ENCODE assay signal across 9 cellular contexts in the genomic region with DNA sequence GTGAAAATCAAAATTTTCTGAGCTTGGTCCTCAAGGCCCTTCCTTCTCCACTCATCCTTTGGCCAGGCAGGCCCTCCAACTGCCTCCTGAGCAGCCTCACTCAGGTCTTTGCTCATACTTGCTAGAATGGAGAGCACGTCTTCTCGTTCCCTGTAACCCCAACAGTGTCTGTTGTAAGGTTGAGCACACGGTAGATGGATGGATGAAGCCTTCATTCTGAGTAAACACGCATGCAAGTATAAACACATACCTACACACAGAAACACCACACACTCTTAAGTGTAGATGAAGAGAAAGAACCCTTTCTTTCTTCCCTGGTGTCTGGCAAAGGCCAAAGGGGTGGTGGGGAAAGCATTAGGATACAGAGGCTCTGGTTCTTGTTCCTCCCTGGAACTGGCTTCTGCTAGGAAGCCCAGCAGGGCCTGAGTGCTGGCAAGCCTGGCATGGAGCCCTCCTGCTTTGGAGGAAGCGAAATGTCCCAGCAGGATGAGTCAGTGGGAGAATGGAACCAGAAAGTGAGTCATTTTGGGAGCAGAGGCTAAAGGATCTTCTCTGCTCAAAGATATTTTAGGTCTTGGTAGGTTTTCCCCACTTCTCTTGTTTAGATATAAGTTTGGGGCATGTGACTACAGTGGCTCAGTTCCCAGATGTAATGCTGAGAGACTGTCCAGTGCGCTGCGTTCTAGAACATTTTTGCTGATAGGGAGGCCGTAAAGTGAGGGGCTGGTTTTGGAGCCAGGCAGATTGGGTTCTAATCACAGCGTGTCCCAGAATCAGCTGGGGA.
DNase-seq lines count a peak whose midpoint lies in the region; TF ChIP-seq lines count a peak whose summit lies in the region.
"Had no signal": no experiment of that assay in that cellular context is flagged by ENCODE, and none has a peak within 500 bp of the region (broad histone marks: within the 10 kb centered on the region; RNA-seq: fewer than 3 reads in every experiment).

No MANE protein-coding gene starts in this region.

- no peaks in the 10 kb centered on the region for H4K20me1 ChIP-seq in MM.1S (ENCODE audit: insufficient read depth, low read length)

- H3K4me1 ChIP-seq in skeletal muscle tissue (ENCODE audit: control insufficient read depth in 3 of 3, insufficient read depth in 3 of 3, low read length in 3 of 3) (peaks cover 6 to 12% (median 6%) of the 10 kb centered on the region in 3 donors), MM.1S (ENCODE audit: low read length) (no peaks in the 10 kb centered on the region)

- H3K79me2 ChIP-seq in MM.1S (ENCODE audit: low read length), result no peaks in the 10 kb centered on the region

- H3K9me3 ChIP-seq in skeletal muscle tissue (ENCODE audit: control insufficient read depth in 3 of 3, low read length in 3 of 3), result no peaks in the 10 kb centered on the region
- H3K9me3 ChIP-seq in MM.1S (replicated peaks; ENCODE audit: insufficient read depth, low read length), result no peaks in the 10 kb centered on the region

- no peak for TF ChIP-seq CTCF in MM.1S (IDR thresholded peaks at IDR 0.05; ENCODE audit: low read length)

- H3K27me3 ChIP-seq in skeletal muscle tissue (ENCODE audit: control insufficient read depth in 3 of 3, insufficient read depth in 3 of 3, low read length in 3 of 3), result peaks cover 0 to 28% (median 8%) of the 10 kb centered on the region in 3 donors
- no peaks in the 10 kb centered on the region for H3K27me3 ChIP-seq in MM.1S (replicated peaks; ENCODE audit: insufficient read depth, low read length)

- H3K4me1 Mint-ChIP-seq in activated naive CD4-positive, alpha-beta T cell treated with anti-CD3 and anti-CD28 coated beads, Interleukin-2, amount 10 ng/mL, durations not matched to agents 7 days and 5 days, result no peaks in the 10 kb centered on the region

- H3K36me3 Mint-ChIP-seq in activated naive CD4-positive, alpha-beta T cell treated with anti-CD3 and anti-CD28 coated beads, Interleukin-2, amount 10 ng/mL, durations not matched to agents 7 days and 5 days, result no peaks in the 10 kb centered on the region

- DNase-seq in GM04503 (ENCODE audit: low read depth) (peak; percentile 86), astrocyte of the hippocampus (ENCODE audit: low read depth, low spot score) (peak; percentile 87), hepatic stellate cell (ENCODE audit: low spot score) (peak; percentile 94), MM.1S (no peak), SHP77 (lab: John Stamatoyannopoulos, UW) (no peak)
- no peak for DNase-seq in activated naive CD4-positive, alpha-beta T cell treated with anti-CD3 and anti-CD28 coated beads, Interleukin-2, amount 10 ng/mL, durations not matched to agents 7 days and 5 days
- DNase-seq in activated CD4-positive, CD25-positive, alpha-beta regulatory T cell treated with anti-CD3 and anti-CD28 coated beads, Interleukin-2, amount 50 U/mL, for 72 hours, result no peak

- CTCF ChIA-PET in activated naive CD4-positive, alpha-beta T cell treated with anti-CD3 and anti-CD28 coated beads, Interleukin-2, amount 10 ng/mL, durations not matched to agents 7 days and 5 days (lab: Charles Lee), result no interaction called here

- H3K27ac ChIP-seq in skeletal muscle tissue (ENCODE audit: low read depth, low read length) (peak overlapping the region; percentile 1), MM.1S (ENCODE audit: low read length) (no peak overlapping the region)

- no peaks in the 10 kb centered on the region for H3K36me3 ChIP-seq in skeletal muscle tissue (ENCODE audit: control insufficient read depth in 3 of 3, insufficient read depth in 3 of 3, low read length in 3 of 3)
- H3K36me3 ChIP-seq in MM.1S (replicated peaks; ENCODE audit: insufficient read depth, low read length), result no peaks in the 10 kb centered on the region

- H3K27me3 Mint-ChIP-seq in activated naive CD4-positive, alpha-beta T cell treated with anti-CD3 and anti-CD28 coated beads, Interleukin-2, amount 10 ng/mL, durations not matched to agents 7 days and 5 days, result peaks cover 38% of the 10 kb centered on the region

- H3K4me2 ChIP-seq in MM.1S (ENCODE audit: low read depth, low read length), result no peak overlapping the region

- no peaks in the 10 kb centered on the region for H3F3A ChIP-seq in MM.1S (ENCODE audit: insufficient read depth, low read length)

- H3K4me3 Mint-ChIP-seq in activated naive CD4-positive, alpha-beta T cell treated with anti-CD3 and anti-CD28 coated beads, Interleukin-2, amount 10 ng/mL, durations not matched to agents 7 days and 5 days, result no peak overlapping the region
- H3K4me3 Mint-ChIP-seq: stimulated activated naive CD8-positive, alpha-beta T cell treated with anti-CD3 and anti-CD28 coated beads, Interleukin-15, Interleukin-2, amounts not matched to agents 100 ng/mL and 50 ng/mL, for 24 hours had no signal

- no peaks in the 10 kb centered on the region for H3K9me2 ChIP-seq in MM.1S (replicated peaks; ENCODE audit: insufficient read depth, low read length)

- no peak overlapping the region for H2AFZ ChIP-seq in MM.1S (ENCODE audit: low read length)

- H3K4me3 ChIP-seq in skeletal muscle tissue (ENCODE audit: low read length in 3 of 3) (no peak overlapping the region), MM.1S (ENCODE audit: low read length) (no peak overlapping the region)

- no peaks in the 10 kb centered on the region for H3K9me3 Mint-ChIP-seq in activated naive CD4-positive, alpha-beta T cell treated with anti-CD3 and anti-CD28 coated beads, Interleukin-2, amount 10 ng/mL, durations not matched to agents 7 days and 5 days
- H3K9me3 Mint-ChIP-seq: stimulated activated naive CD8-positive, alpha-beta T cell treated with anti-CD3 and anti-CD28 coated beads, Interleukin-15, Interleukin-2, amounts not matched to agents 100 ng/mL and 50 ng/mL, for 24 hours had no signal

- no peak overlapping the region for H3K27ac Mint-ChIP-seq in activated naive CD4-positive, alpha-beta T cell treated with anti-CD3 and anti-CD28 coated beads, Interleukin-2, amount 10 ng/mL, durations not matched to agents 7 days and 5 days
- H3K27ac Mint-ChIP-seq: stimulated activated naive CD8-positive, alpha-beta T cell treated with anti-CD3 and anti-CD28 coated beads, Interleukin-15, Interleukin-2, amounts not matched to agents 100 ng/mL and 50 ng/mL, for 24 hours had no signal

- H3K9ac ChIP-seq in skeletal muscle tissue (ENCODE audit: low read depth in 1 of 3, low read length in 3 of 3) (no peak overlapping the region), MM.1S (ENCODE audit: low read length) (no peak overlapping the region)

Comparison
In these comparisons a context has a peak if more than half of its experiments do, and no peak if none do; other contexts are left out.
1. DNase-seq: peak in GM04503 (single experiment), astrocyte of the hippocampus (single experiment) and hepatic stellate cell (single experiment); none in activated naive CD4-positive, alpha-beta T cell treated with anti-CD3 and anti-CD28 coated beads, Interleukin-2, amount 10 ng/mL, durations not matched to agents 7 days and 5 days (single experiment), MM.1S (single experiment), activated CD4-positive, CD25-positive, alpha-beta regulatory T cell treated with anti-CD3 and anti-CD28 coated beads, Interleukin-2, amount 50 U/mL, for 72 hours (single experiment) and SHP77 (0 of 2).